In the genomic region with DNA sequence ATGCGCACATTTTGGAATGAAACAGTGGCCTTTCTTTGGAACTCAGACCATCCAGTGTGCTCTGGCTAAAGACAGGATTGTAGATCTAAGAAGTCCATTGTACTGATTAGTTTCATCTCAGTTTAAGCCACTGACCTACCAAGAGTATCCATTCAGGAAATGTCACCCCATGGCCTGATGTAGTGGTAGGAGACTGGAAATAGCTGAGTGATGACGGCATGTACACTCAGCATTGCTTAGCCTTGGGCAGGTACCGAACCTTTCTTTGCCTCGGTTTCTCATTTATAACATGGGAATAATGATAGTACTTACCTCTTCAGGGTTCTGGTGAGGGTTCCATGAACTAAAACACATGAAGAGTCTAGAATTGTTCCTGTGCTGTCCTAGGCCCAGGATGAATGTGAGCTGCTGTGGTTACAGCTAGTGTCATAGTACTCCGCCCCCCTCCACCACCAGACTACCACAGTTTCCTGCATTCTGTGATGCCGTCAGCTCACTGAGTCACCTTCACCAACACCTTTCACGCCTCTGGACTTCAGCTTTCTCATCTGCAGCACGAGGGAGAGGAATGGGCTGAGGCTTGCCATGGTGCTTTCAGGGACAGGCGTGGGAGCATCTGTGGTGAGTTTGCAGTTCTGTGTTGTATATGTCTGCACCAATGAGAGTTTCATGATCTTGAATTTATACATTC, we compare ENCODE assay signal across 8 cellular contexts.
A peak's percentile ranks its signal among the peaks of the same experiment; 100 is the strongest.
DNase-seq lines count a peak whose midpoint lies in the region; ATAC-seq and TF ChIP-seq lines count a peak whose summit lies in the region.

No MANE protein-coding gene starts in this region.

- no peak for TF ChIP-seq CTCF in gastrocnemius medialis (IDR thresholded peaks at IDR 0.05 in 4 of 5, conservative IDR thresholded peaks at IDR 0.05 in 1 of 5)
- no peak for TF ChIP-seq CTCF in GM23338 (conservative IDR thresholded peaks at IDR 0.05; ENCODE audit: low read depth in 2 of 2)
- TF ChIP-seq CTCF in lower leg skin (IDR thresholded peaks at IDR 0.05): no peak

- H3K36me3 Mint-ChIP-seq in T-helper 17 cell (ENCODE audit: low read depth): no peaks in the 10 kb centered on the region
- H3K36me3 Mint-ChIP-seq in GM23338 (ENCODE audit: low read depth): no peaks in the 10 kb centered on the region

- H3K36me3 ChIP-seq in gastrocnemius medialis: no peaks in the 10 kb centered on the region
- H3K36me3 ChIP-seq in GM23338 (ENCODE audit: insufficient read depth): no peaks in the 10 kb centered on the region

- peaks cover 7% of the 10 kb centered on the region for H3K4me1 Mint-ChIP-seq in T-helper 17 cell
- no peaks in the 10 kb centered on the region; the same call in 1 of the 3 replicates for H3K4me1 Mint-ChIP-seq in GM23338

- H3K27me3 Mint-ChIP-seq in T-helper 17 cell (no peaks in the 10 kb centered on the region), GM23338 (ENCODE audit: insufficient read depth, low read depth, poor library complexity) (peaks cover 6% of the 10 kb centered on the region)

- no peak for TF ChIP-seq POLR2A in gastrocnemius medialis (IDR thresholded peaks at IDR 0.05)
- TF ChIP-seq POLR2A in lower leg skin (IDR thresholded peaks at IDR 0.05): no peak

- DNase-seq in GDM1 (lab: John Stamatoyannopoulos, UW) (peak; percentile 7), T-helper 17 cell (peak; percentile 47 to 61 (median 53)), gastrocnemius medialis (no peak), GM23338 (ENCODE audit: low spot score) (no peak), lower leg skin (ENCODE audit: low spot score in 2 of 2) (no peak)
- peak; percentile 89 for DNase-seq in central memory CD4-positive, alpha-beta T cell
- peak; percentile 63 for DNase-seq in stimulated activated CD8-positive, alpha-beta memory T cell treated with anti-CD3 and anti-CD28 coated beads, Interleukin-15, amount 100 ng/mL, for 1 hour (ENCODE audit: low read depth)

- H3K4me3 ChIP-seq in gastrocnemius medialis (no peak overlapping the region), GM23338 (no peak overlapping the region), lower leg skin (ENCODE audit: low read depth, poor library complexity, severe bottlenecking) (no peak overlapping the region)

- ATAC-seq in HG02571 (IDR thresholded peaks at IDR 0.05; ENCODE audit: unreplicated experiment) (peak; percentile 79), T-helper 17 cell (peak; percentile 97), gastrocnemius medialis (no peak), GM23338 (no peak)

- H3K4me3 Mint-ChIP-seq in T-helper 17 cell: peak overlapping the region; percentile 69
- no peak overlapping the region for H3K4me3 Mint-ChIP-seq in GM23338

- H4K20me1 ChIP-seq in GM23338 (replicated peaks; ENCODE audit: insufficient read depth): no peaks in the 10 kb centered on the region

- H2AFZ ChIP-seq in GM23338: no peak overlapping the region

- H3K27ac Mint-ChIP-seq in T-helper 17 cell (peak overlapping the region; percentile 90), GM23338 (no peak overlapping the region)

- 86 to 89% methylated on average over 9 of the region's 9 CpGs for WGBS in lower leg skin, 2 donors

- H3K27me3 ChIP-seq in gastrocnemius medialis (no peaks in the 10 kb centered on the region), GM23338 (ENCODE audit: insufficient read depth) (no peaks in the 10 kb centered on the region)

- no peak overlapping the region for H3K4me2 ChIP-seq in GM23338

- H3K9me3 ChIP-seq in T-helper 17 cell (ENCODE audit: control insufficient read depth, low read length, poor library complexity, severe bottlenecking) (no peaks in the 10 kb centered on the region), gastrocnemius medialis (no peaks in the 10 kb centered on the region)

- no peaks in the 10 kb centered on the region for H3K79me2 ChIP-seq in GM23338 (replicated peaks; ENCODE audit: insufficient read depth)

- intact Hi-C loops in gastrocnemius medialis (cut with DNase I; ENCODE audit: low total_unique reads): no loop called here
- intact Hi-C loops in lower leg skin (cut with DNase I; ENCODE audit: low total_unique reads): no loop called here

- in situ Hi-C loops in gastrocnemius medialis (cut with MboI; ENCODE audit: low sequenced_read_pairs in 4 of 4): no loop called here

- peaks cover 8 to 9% of the 10 kb centered on the region in 2 donors for H3K4me1 ChIP-seq in gastrocnemius medialis
- H3K4me1 ChIP-seq in GM23338 (ENCODE audit: insufficient read depth): no peaks in the 10 kb centered on the region

- H3K9me2 ChIP-seq in GM23338 (ENCODE audit: insufficient read depth): 0 out of 2 replicates have a peak, but pooled peaks cover 10% of the 10 kb centered on the region

- no peaks in the 10 kb centered on the region for H3K9me3 Mint-ChIP-seq in GM23338

- no peak overlapping the region for H3K27ac ChIP-seq in gastrocnemius medialis
- no peak overlapping the region for H3K27ac ChIP-seq in GM23338 (ENCODE audit: low read depth)

- H3F3A ChIP-seq in GM23338 (replicated peaks; ENCODE audit: low read depth): no peaks in the 10 kb centered on the region

TF ChIP-seq in GM23338, 12 proteins besides CTCF, POLR2A, EP300 and RAD21:
- TF ChIP-seq EZH2phosphoT487 (IDR thresholded peaks at IDR 0.05; ENCODE audit: unreplicated experiment): no peak
- TF ChIP-seq EZH2 (IDR thresholded peaks at IDR 0.05; ENCODE audit: low read depth, unreplicated experiment): no peak

Comparison
In these comparisons a context has a peak if more than half of its experiments do, and no peak if none do; other contexts are left out.
1. DNase-seq: peak in GDM1 (single experiment), T-helper 17 cell (3 of 3), central memory CD4-positive, alpha-beta T cell (single experiment) and stimulated activated CD8-positive, alpha-beta memory T cell treated with anti-CD3 and anti-CD28 coated beads, Interleukin-15, amount 100 ng/mL, for 1 hour (single experiment); none in gastrocnemius medialis (0 of 2), GM23338 (single experiment) and lower leg skin (0 of 2).
2. ATAC-seq: peak in HG02571 (single experiment) and T-helper 17 cell (single experiment); none in gastrocnemius medialis (0 of 2) and GM23338 (single experiment).